ENCODE assay signal across 9 cellular contexts in genomic region chr7:92133133-92133736, GRCh38. TPM values are rescaled to one million over a fixed set of nuclear protein-coding genes. Genes with fewer than 3 reads are reported as not detected.
DNase-seq lines count a peak whose midpoint lies in the region; ATAC-seq, FAIRE-seq and TF ChIP-seq lines count a peak whose summit lies in the region.
"Had no signal": no experiment of that assay in that cellular context is flagged by ENCODE, and none has a peak within 500 bp of the region (broad histone marks: within the 10 kb centered on the region; RNA-seq: fewer than 3 reads in every experiment).

No MANE protein-coding gene starts in this region.

- peak overlapping the region; percentile 85 to 95 (median 92); a peak in 21 of 22 replicates for H3K27ac ChIP-seq in BLaER1 treated with 17β-estradiol and CSF1 and Interleukin-3, amounts not matched to agents 10 nM and 100 nM
- H3K27ac ChIP-seq in stomach = peak overlapping the region; percentile 92 to 99 (median 93)

- peaks cover 22 to 35% (median 26%) of the 10 kb centered on the region in 10 experiments for H3K4me1 ChIP-seq in BLaER1 treated with 17β-estradiol and CSF1 and Interleukin-3, amounts not matched to agents 10 nM and 100 nM
- H3K4me1 ChIP-seq in stomach = peaks cover 7 to 38% (median 26%) of the 10 kb centered on the region in 4 donors

- peak; percentile 17 for ATAC-seq in GM19467 (IDR thresholded peaks at IDR 0.05; ENCODE audit: unreplicated experiment)
- peak; percentile 11 for ATAC-seq in activated naive CD8-positive, alpha-beta T cell treated with anti-CD3 and anti-CD28 coated beads, Interleukin-2, amount 50 U/mL, for 24 hours
- ATAC-seq in HG02970 (IDR thresholded peaks at IDR 0.05; ENCODE audit: low FRiP score, unreplicated experiment) = no peak

- no peaks in the 10 kb centered on the region for H3K9me3 Mint-ChIP-seq in activated naive CD8-positive, alpha-beta T cell treated with anti-CD3 and anti-CD28 coated beads, Interleukin-2, amount 50 U/mL, for 24 hours

- TF ChIP-seq EP300 in stomach (IDR thresholded peaks at IDR 0.05) = no peak

- WGBS in stomach, 5 donors = 8 to 26% (median 21%) methylated on average over 15 of the region's 15 CpGs

- peak overlapping the region; percentile 93 for H3K4me3 Mint-ChIP-seq in activated naive CD8-positive, alpha-beta T cell treated with anti-CD3 and anti-CD28 coated beads, Interleukin-2, amount 50 U/mL, for 24 hours

- DNase-seq in HTR-8/SVneo (ENCODE audit: insufficient read length, low spot score) (peak; percentile 5), stomach (no peak), AG20443 (ENCODE audit: low spot score) (no peak)
- no peak for DNase-seq in activated naive CD8-positive, alpha-beta T cell treated with anti-CD3 and anti-CD28 coated beads, Interleukin-2, amount 50 U/mL, for 24 hours

- H3K9ac ChIP-seq in BLaER1 treated with 17β-estradiol and CSF1 and Interleukin-3, amounts not matched to agents 10 nM and 100 nM = peak overlapping the region; percentile 82 to 95 (median 89)

- FAIRE-seq in HTR-8/SVneo (lab: Jason Lieb, UNC) = no peak

- H3K36me3 ChIP-seq in BLaER1 treated with 17β-estradiol and CSF1 and Interleukin-3, amounts not matched to agents 10 nM and 100 nM = peaks cover 7 to 35% (median 29%) of the 10 kb centered on the region in 11 experiments; a peak in 21 of 22 replicates
- peaks cover 0 to 31% (median 25%) of the 10 kb centered on the region in 4 donors for H3K36me3 ChIP-seq in stomach

- H3K4me2 ChIP-seq in BLaER1 treated with 17β-estradiol and CSF1 and Interleukin-3, amounts not matched to agents 10 nM and 100 nM = peak overlapping the region; percentile 71 to 89 (median 79)

- no peaks in the 10 kb centered on the region for H3K27me3 ChIP-seq in BLaER1 treated with 17β-estradiol and CSF1 and Interleukin-3, amounts not matched to agents 10 nM and 100 nM
- H3K27me3 ChIP-seq in stomach = no peaks in the 10 kb centered on the region

- H3K4me1 Mint-ChIP-seq in activated naive CD8-positive, alpha-beta T cell treated with anti-CD3 and anti-CD28 coated beads, Interleukin-2, amount 50 U/mL, for 24 hours = peaks cover 28% of the 10 kb centered on the region

- H3K9me3 ChIP-seq in BLaER1 treated with 17β-estradiol and CSF1 and Interleukin-3, amounts not matched to agents 10 nM and 100 nM (replicated peaks in 1 of 11) = no peaks in the 10 kb centered on the region
- H3K9me3 ChIP-seq in iPS-18c (ENCODE audit: control insufficient read depth, insufficient read depth, low read length) = no peaks in the 10 kb centered on the region
- no peaks in the 10 kb centered on the region for H3K9me3 ChIP-seq in stomach

- intact Hi-C loops in stomach (cut with DNase I; ENCODE audit: low total_unique reads) = no loop called here

- peak overlapping the region; percentile 74 to 95 (median 91) for H3K4me3 ChIP-seq in BLaER1 treated with 17β-estradiol and CSF1 and Interleukin-3, amounts not matched to agents 10 nM and 100 nM
- peak overlapping the region; percentile 96 for H3K4me3 ChIP-seq in iPS-18c (ENCODE audit: insufficient read depth, low read depth, low read length)
- peak overlapping the region; percentile 91 to 99 (median 96) for H3K4me3 ChIP-seq in stomach

- peaks cover 0 to 23% (median 0%) of the 10 kb centered on the region in 11 experiments; a peak in 7 of 22 replicates for H4K20me1 ChIP-seq in BLaER1 treated with 17β-estradiol and CSF1 and Interleukin-3, amounts not matched to agents 10 nM and 100 nM

- peaks cover 22% of the 10 kb centered on the region for H3K36me3 Mint-ChIP-seq in activated naive CD8-positive, alpha-beta T cell treated with anti-CD3 and anti-CD28 coated beads, Interleukin-2, amount 50 U/mL, for 24 hours (ENCODE audit: low read depth)

- no peak for TF ChIP-seq POLR2A in stomach (IDR thresholded peaks at IDR 0.05)

- peak overlapping the region; percentile 98 for H3K27ac Mint-ChIP-seq in activated naive CD8-positive, alpha-beta T cell treated with anti-CD3 and anti-CD28 coated beads, Interleukin-2, amount 50 U/mL, for 24 hours

- TF ChIP-seq CTCF in stomach (IDR thresholded peaks at IDR 0.05) = no peak

- no peaks in the 10 kb centered on the region for H3K27me3 Mint-ChIP-seq in activated naive CD8-positive, alpha-beta T cell treated with anti-CD3 and anti-CD28 coated beads, Interleukin-2, amount 50 U/mL, for 24 hours

RNA-seq across cellular contexts. Expression of gene CYP51A1, which starts 1.0 kb away (rescaled TPM):
- total RNA-seq in stomach = 100 to 1,000 TPM in 1 of 5 donors, 10 to 100 TPM in 2, 1 to 10 TPM in 2; 8.0 to 115 (median 33.9) TPM
- polyA plus RNA-seq in stomach = 10 to 100 TPM; 14.7 to 20.1 (median 19.7) TPM

RNA-seq across cellular contexts. Expression of gene LRRD1, which starts 45.7 kb away (rescaled TPM):
- 1 to 10 TPM in 1 of 5 donors, not detected in 4; 1.8 TPM for total RNA-seq in stomach
- not detected for polyA plus RNA-seq in stomach
- total RNA-seq: NCI-H460 had no signal
